ENCODE assay signal across 32 cellular contexts in the genomic region with DNA sequence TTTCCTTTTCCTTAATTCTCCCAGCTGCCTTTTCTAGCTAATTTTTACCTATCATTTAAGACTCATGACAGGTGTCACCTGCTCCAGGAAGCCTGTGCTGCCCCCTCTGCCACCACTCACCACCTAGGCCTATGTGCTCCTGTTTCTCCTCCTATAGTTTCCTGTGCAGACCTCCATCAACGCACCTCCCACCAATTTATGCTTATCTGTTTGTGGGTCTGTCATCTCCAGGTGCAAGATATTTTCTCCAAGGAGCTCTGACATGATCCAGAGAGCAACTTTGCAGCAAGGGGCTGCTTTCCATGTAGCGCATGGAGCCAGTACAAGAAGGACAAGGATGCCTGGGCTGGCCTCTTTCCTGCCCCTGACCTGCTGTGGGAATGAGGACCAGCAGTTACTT.
"Had no signal": no experiment of that assay in that cellular context is flagged by ENCODE, and none has a peak within 500 bp of the region (broad histone marks: within the 10 kb centered on the region; RNA-seq: fewer than 3 reads in every experiment).

No MANE protein-coding gene starts in this region.

- DNase-seq: Karpas-422, Kasumi-1, MG63, MM.1S, MV-4-11, NCI-H1048, NCI-H1092, NCI-H1092 treated with DMSO at 0.1 percent for 48 hours, NCI-H1105, NCI-H1105 treated with DMSO at 0.1 percent for 48 hours, NCI-H1417 treated with DMSO at 0.1 percent for 48 hours, NCI-H1436, NCI-H1436 treated with DMSO at 0.1 percent for 48 hours, NCI-H1694, NCI-H1694 treated with DMSO at 0.1 percent for 48 hours, NCI-H187, NCI-H187 treated with DMSO at 0.1 percent for 48 hours, NCI-H1930, NCI-H2029, NCI-H2029 treated with DMSO at 0.1 percent for 48 hours, NCI-H2081, NCI-H2081 treated with DMSO at 0.1 percent for 48 hours, NCI-H2107, NCI-H2171, NCI-H2171 treated with DMSO at 0.1 percent for 48 hours, NCI-H2227 treated with DMSO at 0.1 percent for 48 hours, NCI-H226, NCI-H345, NCI-H446, NCI-H446 treated with DMSO at 0.1 percent for 48 hours, NCI-H510A, NCI-H510A treated with DMSO at 0.1 percent for 48 hours had no signal
